1 cellular context compared by ENCODE assay signal in the genomic region with DNA sequence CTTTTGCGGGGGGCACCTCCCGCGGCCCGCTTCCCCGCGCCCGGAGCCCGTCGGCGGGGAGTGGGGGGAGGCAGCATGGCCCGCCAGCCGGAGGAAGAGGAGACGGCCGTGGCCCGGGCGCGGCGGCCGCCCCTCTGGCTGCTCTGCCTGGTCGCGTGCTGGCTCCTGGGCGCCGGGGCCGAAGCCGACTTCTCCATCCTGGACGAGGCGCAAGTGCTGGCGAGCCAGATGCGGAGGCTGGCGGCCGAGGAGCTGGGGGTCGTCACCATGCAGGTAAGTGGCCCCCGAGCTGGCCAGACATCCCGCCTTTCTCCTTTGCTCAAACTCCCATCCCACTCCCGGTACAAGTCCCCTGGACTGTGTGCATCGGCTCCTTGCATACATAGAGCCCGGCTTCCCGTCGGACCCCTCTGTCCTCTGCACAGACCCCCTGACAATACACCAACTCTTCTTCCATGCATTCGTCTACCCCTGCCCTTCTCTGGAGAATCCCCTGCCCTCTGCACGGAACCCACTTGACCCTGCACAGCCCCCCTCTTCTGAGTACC.
TF ChIP-seq lines count a peak whose summit lies in the region.

No MANE protein-coding gene starts in this region.

TF ChIP-seq in HepG2, 621 proteins besides CTCF, POLR2A, EP300 and RAD21 (continued from another document):
- TF ChIP-seq, protein P1, sequence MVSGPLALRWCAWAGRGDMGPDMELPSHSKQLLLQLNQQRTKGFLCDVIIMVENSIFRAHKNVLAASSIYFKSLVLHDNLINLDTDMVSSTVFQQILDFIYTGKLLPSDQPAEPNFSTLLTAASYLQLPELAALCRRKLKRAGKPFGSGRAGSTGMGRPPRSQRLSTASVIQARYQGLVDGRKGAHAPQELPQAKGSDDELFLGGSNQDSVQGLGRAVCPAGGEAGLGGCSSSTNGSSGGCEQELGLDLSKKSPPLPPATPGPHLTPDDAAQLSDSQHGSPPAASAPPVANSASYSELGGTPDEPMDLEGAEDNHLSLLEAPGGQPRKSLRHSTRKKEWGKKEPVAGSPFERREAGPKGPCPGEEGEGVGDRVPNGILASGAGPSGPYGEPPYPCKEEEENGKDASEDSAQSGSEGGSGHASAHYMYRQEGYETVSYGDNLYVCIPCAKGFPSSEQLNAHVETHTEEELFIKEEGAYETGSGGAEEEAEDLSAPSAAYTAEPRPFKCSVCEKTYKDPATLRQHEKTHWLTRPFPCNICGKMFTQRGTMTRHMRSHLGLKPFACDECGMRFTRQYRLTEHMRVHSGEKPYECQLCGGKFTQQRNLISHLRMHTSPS (CRISPR knock-in tag; IDR thresholded peaks at IDR 0.05; ENCODE audit: low read depth): no peak
- TF ChIP-seq GPN1 (CRISPR knock-in tag; IDR thresholded peaks at IDR 0.05; ENCODE audit: borderline replicate concordance) (no peak), NCOA1 (CRISPR knock-in tag; IDR thresholded peaks at IDR 0.05) (no peak), ZNF614 (CRISPR knock-in tag; IDR thresholded peaks at IDR 0.05; ENCODE audit: borderline replicate concordance) (no peak), REPIN1 (CRISPR knock-in tag; IDR thresholded peaks at IDR 0.05; ENCODE audit: borderline replicate concordance, low read depth) (no peak), TARDBP (CRISPR knock-in tag; IDR thresholded peaks at IDR 0.05) (no peak), ADNP (CRISPR knock-in tag; IDR thresholded peaks at IDR 0.05) (no peak), FOXO1 (CRISPR knock-in tag; IDR thresholded peaks at IDR 0.05) (no peak), ZFY (CRISPR knock-in tag; IDR thresholded peaks at IDR 0.05) (no peak), SIN3A (IDR thresholded peaks at IDR 0.05; ENCODE audit: borderline replicate concordance, low read depth, low read length) (no peak)
- TF ChIP-seq, protein P2, sequence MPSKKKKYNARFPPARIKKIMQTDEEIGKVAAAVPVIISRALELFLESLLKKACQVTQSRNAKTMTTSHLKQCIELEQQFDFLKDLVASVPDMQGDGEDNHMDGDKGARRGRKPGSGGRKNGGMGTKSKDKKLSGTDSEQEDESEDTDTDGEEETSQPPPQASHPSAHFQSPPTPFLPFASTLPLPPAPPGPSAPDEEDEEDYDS (CRISPR knock-in tag; IDR thresholded peaks at IDR 0.05): no peak
